8 cellular contexts compared by ENCODE assay signal in genomic region chr12:93467351-93468007, GRCh38. TPM values are rescaled to one million over a fixed set of nuclear protein-coding genes. Genes with fewer than 3 reads are reported as not detected.
DNase-seq lines count a peak whose midpoint lies in the region; TF ChIP-seq lines count a peak whose summit lies in the region.

Gene MRPL42 (plus strand): TSS chr12:93467514. CDS start chr12:93469286, 1,772 bp downstream.

- peak; percentile 65 for TF ChIP-seq CTCF in HFF-Myc (IDR thresholded peaks at IDR 0.05; ENCODE audit: low read depth, low read length, missing control alignments)

- no peaks in the 10 kb centered on the region for H3K9me3 ChIP-seq in SK-N-MC (ENCODE audit: low read depth, low read length)

- CTCF ChIA-PET in activated naive CD4-positive, alpha-beta T cell treated with anti-CD3 and anti-CD28 coated beads, Interleukin-2, amount 10 ng/mL, durations not matched to agents 7 days and 5 days (lab: Charles Lee), result interaction anchor here (0.6 to 1.4 kb wide), 11 partner anchors 9 to 516 kb away, joined by 3 to 6 read pairs (median 3); no protein-coding TSS in a partner anchor

- no peaks in the 10 kb centered on the region for H3K9me3 Mint-ChIP-seq in activated naive CD4-positive, alpha-beta T cell treated with anti-CD3 and anti-CD28 coated beads, Interleukin-2, amount 10 ng/mL, durations not matched to agents 7 days and 5 days

- H3K4me3 Mint-ChIP-seq in activated naive CD4-positive, alpha-beta T cell treated with anti-CD3 and anti-CD28 coated beads, Interleukin-2, amount 10 ng/mL, durations not matched to agents 7 days and 5 days, result peak within 1 kb of the TSS; percentile 87

- H3K27ac ChIP-seq in SK-N-MC (peak within 1 kb of the TSS; percentile 85), temporal lobe (ENCODE audit: low read depth, low read length) (no peak within 1 kb of the TSS)

- peaks cover 33% of the 10 kb centered on the region for H3K4me1 Mint-ChIP-seq in activated naive CD4-positive, alpha-beta T cell treated with anti-CD3 and anti-CD28 coated beads, Interleukin-2, amount 10 ng/mL, durations not matched to agents 7 days and 5 days

- H3K4me3 ChIP-seq in GM08714 (ENCODE audit: low read length), result peak within 1 kb of the TSS; percentile 81
- H3K4me3 ChIP-seq in HFF-Myc (replicated peaks; ENCODE audit: low read depth, low read length), result peak within 1 kb of the TSS; percentile 99
- H3K4me3 ChIP-seq in SK-N-MC, result peak within 1 kb of the TSS; percentile 87

- H3K27ac Mint-ChIP-seq in activated naive CD4-positive, alpha-beta T cell treated with anti-CD3 and anti-CD28 coated beads, Interleukin-2, amount 10 ng/mL, durations not matched to agents 7 days and 5 days, result peak within 1 kb of the TSS; percentile 86

- peaks cover 37% of the 10 kb centered on the region for H3K36me3 ChIP-seq in SK-N-MC (ENCODE audit: insufficient read depth, low read length)

- no peaks in the 10 kb centered on the region for H3K27me3 Mint-ChIP-seq in activated naive CD4-positive, alpha-beta T cell treated with anti-CD3 and anti-CD28 coated beads, Interleukin-2, amount 10 ng/mL, durations not matched to agents 7 days and 5 days

- peak; percentile 60 for DNase-seq in HFF-Myc (ENCODE audit: extremely low read depth, low read depth)
- DNase-seq in MV-4-11 (lab: John Stamatoyannopoulos, UW), result peak; percentile 88
- DNase-seq in SK-N-MC (ENCODE audit: low read depth, low spot score), result peak; percentile 79
- DNase-seq in activated naive CD4-positive, alpha-beta T cell treated with anti-CD3 and anti-CD28 coated beads, Interleukin-2, amount 10 ng/mL, durations not matched to agents 7 days and 5 days, result peak; percentile 94
- DNase-seq in globus pallidus (ENCODE audit: low spot score), result peak; percentile 78
- DNase-seq in occipital lobe (lab: John Stamatoyannopoulos, UW), result peak; percentile 80

- peak within 1 kb of the TSS; percentile 94 for H3K9ac ChIP-seq in SK-N-MC (ENCODE audit: insufficient read length)

- H3K36me3 Mint-ChIP-seq in activated naive CD4-positive, alpha-beta T cell treated with anti-CD3 and anti-CD28 coated beads, Interleukin-2, amount 10 ng/mL, durations not matched to agents 7 days and 5 days, result peaks cover 25% of the 10 kb centered on the region

RNA-seq across cellular contexts. Expression of gene MRPL42, which starts in this region (rescaled TPM):
- total RNA-seq in occipital lobe (82.2 TPM), temporal lobe (72.8 TPM)
